Comparison of ENCODE assay signal across 14 cellular contexts in the genomic region with DNA sequence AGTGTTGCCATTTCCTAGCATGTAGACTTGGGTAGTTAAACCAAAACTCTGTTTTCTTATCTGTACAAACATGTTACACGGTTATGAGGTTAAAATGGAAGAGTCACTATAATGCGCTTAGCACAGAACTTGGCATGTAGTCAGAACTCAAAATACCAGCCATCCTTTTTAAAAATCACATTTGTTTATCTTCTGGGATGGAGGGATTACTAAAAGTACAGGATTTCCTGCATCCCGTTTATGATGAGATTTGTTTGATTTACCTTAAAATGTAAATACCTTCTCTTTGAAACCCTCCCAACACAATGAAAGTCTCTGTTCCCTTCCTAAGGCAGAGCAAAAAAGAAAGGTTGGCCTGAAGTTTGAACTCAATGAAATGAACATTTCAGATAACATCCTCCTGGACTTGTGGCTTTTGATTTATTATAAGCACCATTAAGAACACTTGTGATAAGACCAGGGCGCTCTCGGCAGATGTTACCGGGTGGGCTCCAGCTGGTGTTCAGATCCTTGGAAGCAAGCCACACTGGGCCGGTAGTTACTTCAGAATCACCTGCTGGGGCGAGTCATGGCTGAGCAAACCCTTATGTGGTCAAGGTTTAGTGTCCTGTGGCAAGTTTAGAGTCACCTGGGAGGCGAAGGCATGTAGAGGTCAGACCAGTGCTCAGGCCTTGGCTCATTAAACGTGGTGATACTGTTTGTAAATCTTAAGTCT.
DNase-seq lines count a peak whose midpoint lies in the region; ATAC-seq, FAIRE-seq and TF ChIP-seq lines count a peak whose summit lies in the region.
"Had no signal": no experiment of that assay in that cellular context is flagged by ENCODE, and none has a peak within 500 bp of the region (broad histone marks: within the 10 kb centered on the region; RNA-seq: fewer than 3 reads in every experiment).

No MANE protein-coding gene starts in this region.

- intact Hi-C loops in HepG2 (cut with micrococcal nuclease; ENCODE audit: unreplicated experiment), result loop anchor here (2.0 kb wide), 1 partner anchor 241 kb away; no protein-coding TSS in a partner anchor
- intact Hi-C loops in right lobe of liver (cut with DNase I), result no loop called here
- intact Hi-C loops in heart right ventricle (cut with DNase I), result loop anchor here in 1 of 10 donors (10.0 kb wide), 1 partner anchor 85 kb away; no protein-coding TSS in a partner anchor
- intact Hi-C loops in testis (cut with DNase I; ENCODE audit: low total_unique reads), result no loop called here

- no peaks in the 10 kb centered on the region for H3K27me3 Mint-ChIP-seq in HFFc6 (ENCODE audit: insufficient read depth)
- H3K27me3 Mint-ChIP-seq: central memory CD8-positive, alpha-beta T cell had no signal

- no peak overlapping the region for H3K27ac Mint-ChIP-seq in HFFc6

- BruUV-seq in HepG2 (replicated peaks; lab: Mats Ljungman, UMichigan), result no TSS peak

- TF ChIP-seq POLR2A in HepG2 (IDR thresholded peaks at IDR 0.05; ENCODE audit: insufficient read depth in 1 of 2, low read depth in 2 of 2, low read length in 2 of 2), result no peak
- no peak for TF ChIP-seq POLR2A in right lobe of liver (IDR thresholded peaks at IDR 0.05)
- TF ChIP-seq POLR2A in testis (IDR thresholded peaks at IDR 0.05), result no peak

- no peaks in the 10 kb centered on the region for H3K4me1 Mint-ChIP-seq in HFFc6 (ENCODE audit: low read depth)

- 0 out of 2 replicates have a peak overlapping the region, but pooled peaks have one; percentile 19 for H3K9ac ChIP-seq in HepG2 (ENCODE audit: insufficient read depth, low read depth, low read length)

- H3K9me3 ChIP-seq in HepG2 (ENCODE audit: low read length) (no peaks in the 10 kb centered on the region), right lobe of liver (no peaks in the 10 kb centered on the region), heart right ventricle (no peaks in the 10 kb centered on the region), testis (no peaks in the 10 kb centered on the region)

- H3K27me3 ChIP-seq in HepG2 (ENCODE audit: control insufficient read depth in 1 of 2, insufficient read depth in 2 of 2, low read length in 2 of 2), result no peaks in the 10 kb centered on the region
- no peaks in the 10 kb centered on the region for H3K27me3 ChIP-seq in right lobe of liver
- no peaks in the 10 kb centered on the region for H3K27me3 ChIP-seq in heart right ventricle
- no peaks in the 10 kb centered on the region for H3K27me3 ChIP-seq in testis

- FAIRE-seq in HepG2 (lab: Jason Lieb, UNC), result no peak

- H4K20me1 ChIP-seq in HepG2 (ENCODE audit: insufficient read depth, low read length), result no peaks in the 10 kb centered on the region

- H3K4me3 Mint-ChIP-seq in HFFc6, result no peak overlapping the region
- H3K4me3 Mint-ChIP-seq: central memory CD8-positive, alpha-beta T cell had no signal

- peaks cover 15 to 31% of the 10 kb centered on the region in 2 experiments; a peak in 4 of 5 replicates for H3K36me3 ChIP-seq in HepG2 (replicated peaks in 1 of 2; ENCODE audit: control insufficient read depth in 1 of 2, insufficient read depth in 2 of 2, low read length in 2 of 2)
- H3K36me3 ChIP-seq in right lobe of liver, result no peaks in the 10 kb centered on the region
- peaks cover 0 to 55% (median 7%) of the 10 kb centered on the region in 9 donors for H3K36me3 ChIP-seq in heart right ventricle
- no peaks in the 10 kb centered on the region for H3K36me3 ChIP-seq in testis (ENCODE audit: low read depth, missing control alignments)

- WGBS in HepG2 (ENCODE audit: low lambda C conversion rate), result 51% methylated on average over 10 of the region's 10 CpGs
- 90% methylated on average over 8 of the region's 10 CpGs for WGBS in right lobe of liver (ENCODE audit: insufficient coverage, low coverage, low lambda C conversion rate, missing lambda C conversion rate)
- WGBS in heart right ventricle, 2 donors, result 46 to 52% methylated on average over 10 of the region's 10 CpGs
- 63 to 66% methylated on average over 7 to 10 of the region's 10 CpGs for whole genome bisulfite sequencing in testis, 2 donors

- H2AFZ ChIP-seq in HepG2 (ENCODE audit: low read length), result no peak overlapping the region

- peak overlapping the region; percentile 53 for H3K27ac ChIP-seq in HepG2 (ENCODE audit: extremely low read length, insufficient read depth, low read length)
- no peak overlapping the region for H3K27ac ChIP-seq in right lobe of liver
- peak overlapping the region in 9 of 10 donors; percentile 11 to 87 (median 75) for H3K27ac ChIP-seq in heart right ventricle
- H3K27ac ChIP-seq in testis, result no peak overlapping the region

- no peak for TF ChIP-seq RAD21 in HepG2 (CRISPR knock-in tag; IDR thresholded peaks at IDR 0.05)

- in situ Hi-C loops in HepG2 (cut with HindIII; ENCODE audit: extremely low pct_ligation_motif_present, low pct_unique_long_range_greater_than_20kb), result no loop called here

- TF ChIP-seq EP300 in HepG2 (IDR thresholded peaks at IDR 0.05; ENCODE audit: low read depth in 2 of 2, low read length in 2 of 2) (peak in 1 of 2 experiments; percentile 51; a peak in 1 of 4 replicates), HepG2 (CRISPR knock-in tag; IDR thresholded peaks at IDR 0.05; ENCODE audit: borderline replicate concordance) (no peak)

- peaks cover 33% of the 10 kb centered on the region for H3K36me3 Mint-ChIP-seq in HFFc6 (ENCODE audit: low read depth)

- ATAC-seq in HepG2 (peak; percentile 84), right lobe of liver (no peak), heart right ventricle (peak in 3 of 8 donors; percentile 22 to 40 (median 24))

- H3K79me2 ChIP-seq in HepG2 (ENCODE audit: insufficient read depth, low read length), result no peaks in the 10 kb centered on the region

- peak; percentile 88 for DNase-seq in HepG2 (ENCODE audit: low spot score)
- DNase-seq in right lobe of liver, result no peak
- DNase-seq in NCI-H748 treated with DMSO at 0.1 percent for 48 hours (lab: John Stamatoyannopoulos, UW), result peak; percentile 30
- DNase-seq in heart right ventricle, result no peak
- DNase-seq in HFFc6, result no peak
- DNase-seq in NCI-H1048 (lab: John Stamatoyannopoulos, UW), result no peak
- no peak for DNase-seq in NOMO-1 treated with dmso at 0.1 percent for 144 hours (lab: John Stamatoyannopoulos, UW; ENCODE audit: unreplicated experiment)
- no peak for DNase-seq in testis
- DNase-seq: activated T-cell treated with anti-CD3 and anti-CD28 coated beads, Interleukin-2, amount 50 U/mL, for 48 hours; midbrain; NCI-H526 treated with DMSO at 0.1 percent for 48 hours; stimulated activated CD8-positive, alpha-beta memory T cell treated with anti-CD3 and anti-CD28 coated beads, Interleukin-4, amount 100 ng/mL, for 48 hours had no signal

- POLR2A ChIA-PET in HepG2 (lab: Yijun Ruan, JAX), result interaction anchor here (0.8 to 1.1 kb wide), 2 partner anchors 11 to 101 kb away, joined by 3 read pairs; no protein-coding TSS in a partner anchor

- no peaks in the 10 kb centered on the region for H3K9me3 Mint-ChIP-seq in HFFc6
- H3K9me3 Mint-ChIP-seq: central memory CD8-positive, alpha-beta T cell had no signal

- peaks cover 34% of the 10 kb centered on the region for H3K4me1 ChIP-seq in HepG2 (ENCODE audit: insufficient read depth, low read length)
- H3K4me1 ChIP-seq in right lobe of liver, result no peaks in the 10 kb centered on the region
- H3K4me1 ChIP-seq in heart right ventricle, result peaks cover 10 to 53% (median 41%) of the 10 kb centered on the region in 9 donors
- no peaks in the 10 kb centered on the region for H3K4me1 ChIP-seq in testis

- peak overlapping the region; percentile 53 for H3K4me2 ChIP-seq in HepG2 (ENCODE audit: low read depth, low read length)
- H3K4me2 ChIP-seq: smooth muscle cell had no signal

- H3K4me3 ChIP-seq in HepG2 (replicated peaks in 1 of 3; ENCODE audit: insufficient read depth in 1 of 3, low read depth in 2 of 3, low read length in 3 of 3), result no peak overlapping the region; a peak in 1 of 6 replicates
- no peak overlapping the region for H3K4me3 ChIP-seq in right lobe of liver
- H3K4me3 ChIP-seq in heart right ventricle, result no peak overlapping the region
- no peak overlapping the region for H3K4me3 ChIP-seq in testis
- H3K4me3 ChIP-seq: smooth muscle cell had no signal

- TF ChIP-seq CTCF in HepG2 (CRISPR knock-in tag; IDR thresholded peaks at IDR 0.05) (no peak), right lobe of liver (IDR thresholded peaks at IDR 0.05) (no peak), heart right ventricle (IDR thresholded peaks at IDR 0.05) (no peak), HFFc6 (IDR thresholded peaks at IDR 0.05) (no peak), testis (IDR thresholded peaks at IDR 0.05) (no peak)

- CTCF ChIA-PET in HepG2 (lab: Yijun Ruan, JAX; ENCODE audit: low intra/inter-chr PET ratio, low total read pairs), result no interaction called here

TF ChIP-seq in HepG2, 621 proteins besides CTCF, POLR2A, EP300 and RAD21 (continues in another document):
- TF ChIP-seq POGZ (CRISPR knock-in tag; IDR thresholded peaks at IDR 0.05) (peak; percentile 35; the same call in 1 of the 2 replicates), ZKSCAN8 (CRISPR knock-in tag; IDR thresholded peaks at IDR 0.05; ENCODE audit: borderline replicate concordance) (peak; percentile 68; the same call in 1 of the 2 replicates), ZNF580 (CRISPR knock-in tag; IDR thresholded peaks at IDR 0.05; ENCODE audit: borderline replicate concordance, low read depth) (0 out of 2 replicates have a peak, but pooled peaks have one; percentile 18), KDM5A (IDR thresholded peaks at IDR 0.05; ENCODE audit: borderline replicate concordance, low read length) (no peak), NFIB (CRISPR knock-in tag; IDR thresholded peaks at IDR 0.05; ENCODE audit: borderline replicate concordance) (no peak)

Comparison
In these comparisons a context has a peak if more than half of its experiments do, and no peak if none do; other contexts are left out.
1. DNase-seq: peak in HepG2 (single experiment) and NCI-H748 treated with DMSO at 0.1 percent for 48 hours (single experiment); none in right lobe of liver (0 of 3), heart right ventricle (0 of 2), HFFc6 (single experiment), NCI-H1048 (single experiment), NOMO-1 treated with dmso at 0.1 percent for 144 hours (single experiment) and testis (single experiment).
2. H3K27ac ChIP-seq: peak in HepG2 (single experiment) and heart right ventricle (9 of 10); none in right lobe of liver (0 of 3) and testis (0 of 2).